In genomic region chr18:2843161-2843560, GRCh38 we compare ENCODE assay signal across 17 cellular contexts.
"Had no signal": no experiment of that assay in that cellular context is flagged by ENCODE, and none has a peak within 500 bp of the region (broad histone marks: within the 10 kb centered on the region; RNA-seq: fewer than 3 reads in every experiment).

No MANE protein-coding gene starts in this region.

- H3K4me2 ChIP-seq: hepatocyte had no signal

- H3K4me3 ChIP-seq: breast epithelium, esophagus muscularis mucosa, hepatocyte, tibial nerve had no signal

- H3K27ac ChIP-seq: breast epithelium, esophagus muscularis mucosa, hepatocyte, tibial nerve had no signal

- ATAC-seq: activated CD4-positive, CD25-positive, alpha-beta regulatory T cell treated with anti-CD3 and anti-CD28 coated beads, Interleukin-2, amount 50 U/mL, for 24 hours; left cardiac atrium had no signal

- DNase-seq: activated CD8-positive, alpha-beta memory T cell treated with anti-CD3 and anti-CD28 coated beads for 24 hours; activated gamma-delta T cell; cerebellar nuclear complex; effector memory CD4-positive, alpha-beta T cell; left cardiac atrium; midbrain; nephron progenitor cell; nucleus accumbens; posterior cingulate gyrus; stimulated activated CD4-positive, alpha-beta T cell treated with anti-CD3 and anti-CD28 coated beads, Interleukin-1b, Interleukin-23, amount 100 ng/mL, for 48 hours; stimulated activated naive CD4-positive, alpha-beta T cell treated with Interleukin-2 at 50 U/mL for 16 hours; T1000 had no signal

- H3K79me2 ChIP-seq: hepatocyte had no signal

- H3K9me3 ChIP-seq: breast epithelium, tibial nerve had no signal

- H3K36me3 ChIP-seq: breast epithelium, esophagus muscularis mucosa, tibial nerve had no signal

- H2AFZ ChIP-seq: hepatocyte had no signal
